ENCODE assay signal across 8 cellular contexts in the genomic region with DNA sequence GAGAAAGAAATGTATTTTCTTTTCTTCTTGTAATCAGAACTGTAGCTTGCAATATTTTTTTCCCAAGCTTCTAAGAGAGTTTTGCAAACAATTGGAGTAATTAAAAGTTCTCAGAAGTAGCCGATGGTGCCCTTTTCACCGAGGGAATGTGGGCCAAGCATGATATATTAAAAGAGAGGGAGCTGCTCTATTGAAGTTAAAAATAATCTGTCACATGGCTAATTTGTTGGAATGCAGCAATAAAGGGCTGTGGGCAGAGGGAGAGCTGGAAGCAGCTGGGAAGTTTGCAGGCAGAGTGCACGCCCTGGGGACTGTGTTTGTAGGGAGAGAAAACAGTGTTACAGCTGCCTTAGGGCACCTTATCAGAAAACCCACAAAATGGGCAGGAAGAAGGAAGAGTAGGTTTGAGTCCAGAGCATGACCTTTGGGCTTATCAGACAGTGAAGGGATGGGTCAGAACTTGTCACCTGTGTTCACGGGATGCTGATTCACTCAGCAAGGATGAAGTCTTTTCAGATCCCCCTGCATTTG. TPM values are rescaled to one million over a fixed set of nuclear protein-coding genes. Genes with fewer than 3 reads are reported as not detected.
DNase-seq lines count a peak whose midpoint lies in the region; ATAC-seq and TF ChIP-seq lines count a peak whose summit lies in the region.

No MANE protein-coding gene starts in this region.

- no peak overlapping the region for H2AFZ ChIP-seq in HCT116 (ENCODE audit: low read depth, low read length, poor library complexity, severe bottlenecking)

- no peak overlapping the region for H3K27ac Mint-ChIP-seq in CD8-positive, alpha-beta memory T cell
- H3K27ac Mint-ChIP-seq in stimulated activated naive B cell treated with anti-CD40 and anti-IgM and Interleukin-4, amounts not matched to agents 10 μg/mL and 1 μg/mL and 100 μg/mL, for 72 hours = no peak overlapping the region

- TF ChIP-seq POLR2A in HCT116 (IDR thresholded peaks at IDR 0.05; ENCODE audit: borderline replicate concordance, extremely low read depth, insufficient read depth, insufficient read length) = no peak

- peak overlapping the region in 1 of 2 experiments; percentile 28; a peak in 1 of 4 replicates for H3K4me3 ChIP-seq in HCT116 (replicated peaks in 1 of 2; ENCODE audit: low read depth in 1 of 2, low read length in 2 of 2)
- no peak overlapping the region for H3K4me3 ChIP-seq in iPS-20b (ENCODE audit: low read length)
- H3K4me3 ChIP-seq in skeletal muscle satellite cell (ENCODE audit: low read length) = no peak overlapping the region
- no peak overlapping the region for H3K4me3 ChIP-seq in CD8-positive, alpha-beta memory T cell (ENCODE audit: low read length)

- no peaks in the 10 kb centered on the region for H3K36me3 ChIP-seq in HCT116 (ENCODE audit: control insufficient read depth in 1 of 2, insufficient read depth in 2 of 2, low read length in 2 of 2)
- no peaks in the 10 kb centered on the region for H3K36me3 ChIP-seq in iPS-20b (ENCODE audit: insufficient read depth, low read depth, low read length)
- no peaks in the 10 kb centered on the region for H3K36me3 ChIP-seq in skeletal muscle satellite cell (ENCODE audit: insufficient read depth, low read length)
- H3K36me3 ChIP-seq in CD8-positive, alpha-beta memory T cell (ENCODE audit: insufficient read depth, low read length) = no peaks in the 10 kb centered on the region

- H3K9me2 ChIP-seq in HCT116 (ENCODE audit: insufficient read depth) = no peaks in the 10 kb centered on the region

- H3K79me2 ChIP-seq in HCT116 (ENCODE audit: insufficient read depth, low read length) = peaks cover 12% of the 10 kb centered on the region

- CTCF ChIA-PET in HCT116 (lab: Charles Lee) = interaction anchor here (0.8 to 2.8 kb wide), 3 partner anchors 8 to 60 kb away, joined by 4 to 19 read pairs (median 5); no protein-coding TSS in a partner anchor
- CTCF ChIA-PET in CD8-positive, alpha-beta memory T cell (lab: Charles Lee) = interaction anchor here (1.0 to 1.1 kb wide), 2 partner anchors 8 to 350 kb away, joined by 3 to 4 read pairs; a partner anchor contains a TSS

- H3K4me3 Mint-ChIP-seq in CD8-positive, alpha-beta memory T cell = no peak overlapping the region
- no peak overlapping the region for H3K4me3 Mint-ChIP-seq in stimulated activated naive B cell treated with anti-CD40 and anti-IgM and Interleukin-4, amounts not matched to agents 10 μg/mL and 1 μg/mL and 100 μg/mL, for 72 hours

- H3K27me3 ChIP-seq in HCT116 (ENCODE audit: insufficient read depth, low read length) (no peaks in the 10 kb centered on the region), iPS-20b (ENCODE audit: insufficient read depth, low read length) (no peaks in the 10 kb centered on the region), skeletal muscle satellite cell (ENCODE audit: control insufficient read depth, insufficient read depth, low read length) (no peaks in the 10 kb centered on the region)
- no peaks in the 10 kb centered on the region for H3K27me3 ChIP-seq in CD8-positive, alpha-beta memory T cell (ENCODE audit: insufficient read depth, low read length, poor library complexity, severe bottlenecking)

- RAD21 ChIA-PET in HCT116 (lab: Charles Lee; ENCODE audit: low non-redundant PET in 1 of 2, low total read pairs in 2 of 2, uncharacterized antibody in 2 of 2, unreplicated experiment in 2 of 2) = no interaction called here

- no peak for TF ChIP-seq RAD21 in HCT116 (IDR thresholded peaks at IDR 0.05; ENCODE audit: low read depth)

- peaks cover 82 to 99% of the 10 kb centered on the region in 2 experiments for H3K4me1 ChIP-seq in HCT116 (ENCODE audit: control insufficient read depth in 1 of 2, insufficient read depth in 2 of 2, low read length in 2 of 2)
- H3K4me1 ChIP-seq in iPS-20b (ENCODE audit: insufficient read depth, low read length) = peaks cover 9% of the 10 kb centered on the region
- H3K4me1 ChIP-seq in skeletal muscle satellite cell (ENCODE audit: control insufficient read depth, insufficient read depth, low read length) = peaks cover 20% of the 10 kb centered on the region
- H3K4me1 ChIP-seq in CD8-positive, alpha-beta memory T cell (ENCODE audit: insufficient read depth, low read length) = no peaks in the 10 kb centered on the region

- TF ChIP-seq CTCF in HCT116 (IDR thresholded peaks at IDR 0.05 in 2 of 3, conservative IDR thresholded peaks at IDR 0.05 in 1 of 3; ENCODE audit: borderline replicate concordance in 1 of 3, insufficient read depth in 1 of 3, low read depth in 2 of 3, low read length in 2 of 3) = no peak

- H3K4me2 ChIP-seq in HCT116 (ENCODE audit: low read length) = peak overlapping the region; percentile 54
- peak overlapping the region; percentile 64 for H3K4me2 ChIP-seq in skeletal muscle satellite cell (ENCODE audit: low read length)

- BruUV-seq in HCT116 (replicated peaks; lab: Mats Ljungman, UMichigan) = no TSS peak

- POLR2A ChIA-PET in HCT116 (lab: Charles Lee) = interaction anchor here (0.6 to 3.7 kb wide), 15 partner anchors 8 to 312 kb away, joined by 3 to 22 read pairs (median 5); a partner anchor contains a TSS
- POLR2A ChIA-PET in CD8-positive, alpha-beta memory T cell (lab: Charles Lee) = no interaction called here

- ATAC-seq in HCT116 = peak; percentile 72
- no peak for ATAC-seq in GM21528 (IDR thresholded peaks at IDR 0.05; ENCODE audit: low FRiP score, unreplicated experiment)
- ATAC-seq in stimulated activated naive B cell treated with anti-CD40 and anti-IgM and Interleukin-4, amounts not matched to agents 10 μg/mL and 1 μg/mL and 100 μg/mL, for 72 hours (replicated peaks) = no peak
- ATAC-seq in HG02798 (IDR thresholded peaks at IDR 0.05; ENCODE audit: poor library complexity, unreplicated experiment) = no peak

- H3K27ac ChIP-seq in HCT116 (ENCODE audit: low read depth, low read length) (peak overlapping the region; percentile 99), iPS-20b (ENCODE audit: low read length) (no peak overlapping the region)
- H3K27ac ChIP-seq in CD8-positive, alpha-beta memory T cell (ENCODE audit: low read depth, low read length) = no peak overlapping the region

- H3K9ac ChIP-seq in HCT116 (ENCODE audit: low read length) (peak overlapping the region; percentile 67), iPS-20b (ENCODE audit: low read depth, low read length) (peak overlapping the region; percentile 34; the same call in 1 of the 2 replicates), skeletal muscle satellite cell (ENCODE audit: low read depth, low read length) (peak overlapping the region; percentile 31)

- no peaks in the 10 kb centered on the region for H3K9me3 Mint-ChIP-seq in CD8-positive, alpha-beta memory T cell
- peaks cover 0 to 4% of the 10 kb centered on the region in 2 donors for H3K9me3 Mint-ChIP-seq in stimulated activated naive B cell treated with anti-CD40 and anti-IgM and Interleukin-4, amounts not matched to agents 10 μg/mL and 1 μg/mL and 100 μg/mL, for 72 hours

- H3K36me3 Mint-ChIP-seq in CD8-positive, alpha-beta memory T cell = no peaks in the 10 kb centered on the region
- no peaks in the 10 kb centered on the region for H3K36me3 Mint-ChIP-seq in stimulated activated naive B cell treated with anti-CD40 and anti-IgM and Interleukin-4, amounts not matched to agents 10 μg/mL and 1 μg/mL and 100 μg/mL, for 72 hours

- DNase-seq in HCT116 (ENCODE audit: low read depth, low spot score) (peak; percentile 95), astrocyte of the hippocampus (ENCODE audit: low read depth, low spot score) (peak; percentile 84)
- no peak for DNase-seq in CD8-positive, alpha-beta memory T cell
- no peak for DNase-seq in stimulated activated naive B cell treated with anti-CD40 and anti-IgM and Interleukin-4, amounts not matched to agents 10 μg/mL and 1 μg/mL and 100 μg/mL, for 72 hours

- H3K4me1 Mint-ChIP-seq in CD8-positive, alpha-beta memory T cell = no peaks in the 10 kb centered on the region
- H3K4me1 Mint-ChIP-seq in stimulated activated naive B cell treated with anti-CD40 and anti-IgM and Interleukin-4, amounts not matched to agents 10 μg/mL and 1 μg/mL and 100 μg/mL, for 72 hours = peaks cover 11 to 12% of the 10 kb centered on the region in 2 donors

- H3K9me3 ChIP-seq in HCT116 (ENCODE audit: control insufficient read depth in 1 of 2, insufficient read depth in 1 of 2, low read depth in 1 of 2, low read length in 2 of 2) = no peaks in the 10 kb centered on the region
- no peaks in the 10 kb centered on the region for H3K9me3 ChIP-seq in iPS-20b (ENCODE audit: insufficient read depth, low read depth, low read length)
- no peaks in the 10 kb centered on the region for H3K9me3 ChIP-seq in skeletal muscle satellite cell (replicated peaks; ENCODE audit: low read length)
- no peaks in the 10 kb centered on the region for H3K9me3 ChIP-seq in CD8-positive, alpha-beta memory T cell (ENCODE audit: low read length)

- no peaks in the 10 kb centered on the region for H4K20me1 ChIP-seq in HCT116 (ENCODE audit: insufficient read depth)

- H3K27me3 Mint-ChIP-seq in CD8-positive, alpha-beta memory T cell = peaks cover 2 to 3% of the 10 kb centered on the region in 2 donors
- H3K27me3 Mint-ChIP-seq in stimulated activated naive B cell treated with anti-CD40 and anti-IgM and Interleukin-4, amounts not matched to agents 10 μg/mL and 1 μg/mL and 100 μg/mL, for 72 hours = peaks cover 3 to 5% of the 10 kb centered on the region in 2 donors

- intact Hi-C loops in HCT116 (cut with micrococcal nuclease) = no loop called here

TF ChIP-seq in HCT116, 20 proteins besides CTCF, POLR2A, EP300 and RAD21 (continues in another document):
- TF ChIP-seq ZFX (IDR thresholded peaks at IDR 0.05) = no peak
- no peak for TF ChIP-seq ZNF274 (IDR thresholded peaks at IDR 0.05; ENCODE audit: low read depth, low read length)
- no peak for TF ChIP-seq EZH2phosphoT487 (IDR thresholded peaks at IDR 0.05; ENCODE audit: borderline replicate concordance)
- TF ChIP-seq SP1 (IDR thresholded peaks at IDR 0.05; ENCODE audit: low read depth) = no peak
- peak; percentile 63 for TF ChIP-seq POLR2AphosphoS5 (IDR thresholded peaks at IDR 0.05; ENCODE audit: low read depth, low read length)
- no peak for TF ChIP-seq JUND (IDR thresholded peaks at IDR 0.05)
- no peak for TF ChIP-seq CEBPB (IDR thresholded peaks at IDR 0.05; ENCODE audit: low read depth)
- TF ChIP-seq ELF1 (IDR thresholded peaks at IDR 0.05; ENCODE audit: borderline replicate concordance, low read depth) = no peak

RNA-seq across cellular contexts. Expression of a gene that starts 18.5 kb away (rescaled TPM):
- total RNA-seq in HCT116 (2021; ENCODE audit: unreplicated experiment) = 69.9 TPM
- polyA plus RNA-seq in HCT116 (2012) = 21.3 and 32.8 TPM in 2 replicates
- 12.7 and 17.0 TPM in 2 replicates for total RNA-seq in skeletal muscle satellite cell (2012; rRNA removed)
- 10 to 100 TPM; 55.4 to 60.6 TPM for total RNA-seq in CD8-positive, alpha-beta memory T cell
- 29.5 TPM for polyA plus RNA-seq in CD8-positive, alpha-beta memory T cell

RNA-seq across cellular contexts. Expression of a gene that starts 20.1 kb away (rescaled TPM):
- total RNA-seq in HCT116 (2021; ENCODE audit: unreplicated experiment) = 689 TPM
- polyA plus RNA-seq in HCT116 (2012) = 259 and 345 TPM in 2 replicates
- 49.8 and 73.3 TPM in 2 replicates for total RNA-seq in skeletal muscle satellite cell (2012; rRNA removed)
- total RNA-seq in CD8-positive, alpha-beta memory T cell = 100 to 1,000 TPM; 152 to 153 TPM
- polyA plus RNA-seq in CD8-positive, alpha-beta memory T cell = 115 TPM

RNA-seq across cellular contexts. Expression of a gene that starts 52.8 kb away (rescaled TPM):
- total RNA-seq in HCT116 (2021; ENCODE audit: unreplicated experiment) = 0.91 TPM
- polyA plus RNA-seq in HCT116 (2012) = 0.46 and 0.59 TPM in 2 replicates
- not detected in 2 replicates for total RNA-seq in skeletal muscle satellite cell (2012; rRNA removed)
- 1 to 10 TPM in 1 of 2 experiments, under 1 TPM in 1; 0.80 to 1.4 TPM for total RNA-seq in CD8-positive, alpha-beta memory T cell
- not detected for polyA plus RNA-seq in CD8-positive, alpha-beta memory T cell

Comparison
In these comparisons a context has a peak if more than half of its experiments do, and no peak if none do; other contexts are left out.
1. DNase-seq: peak in HCT116 (single experiment) and astrocyte of the hippocampus (single experiment); none in CD8-positive, alpha-beta memory T cell (0 of 5) and stimulated activated naive B cell treated with anti-CD40 and anti-IgM and Interleukin-4, amounts not matched to agents 10 μg/mL and 1 μg/mL and 100 μg/mL, for 72 hours (single experiment).
2. Peak in every context shown above with its lines, with median percentiles within 50 percentile points of each other: H3K9ac ChIP-seq.